Comparison of ENCODE assay signal across 1 cellular context in the genomic region with DNA sequence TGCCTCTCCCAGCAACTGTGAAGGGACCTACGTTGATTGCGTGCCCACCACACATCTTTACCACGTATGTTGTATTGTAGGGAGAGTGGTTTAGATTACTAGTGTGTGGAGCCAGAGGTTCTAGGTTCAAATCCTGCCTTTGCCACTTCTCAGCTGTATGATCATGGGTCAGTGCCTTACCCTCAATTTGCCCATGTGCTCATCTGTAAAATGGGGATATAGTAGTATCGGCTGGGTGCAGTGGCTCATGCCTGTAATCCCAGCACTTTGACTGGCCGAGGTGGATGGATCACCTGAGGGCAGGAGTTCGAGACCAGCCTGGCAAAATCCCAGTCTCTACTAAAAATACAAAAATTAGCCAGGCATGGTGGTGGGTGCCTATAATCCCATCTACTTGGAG.
TF ChIP-seq lines count a peak whose summit lies in the region.

No MANE protein-coding gene starts in this region.

TF ChIP-seq in K562, 482 proteins besides CTCF, POLR2A, EP300 and RAD21:
- TF ChIP-seq, protein P1, sequence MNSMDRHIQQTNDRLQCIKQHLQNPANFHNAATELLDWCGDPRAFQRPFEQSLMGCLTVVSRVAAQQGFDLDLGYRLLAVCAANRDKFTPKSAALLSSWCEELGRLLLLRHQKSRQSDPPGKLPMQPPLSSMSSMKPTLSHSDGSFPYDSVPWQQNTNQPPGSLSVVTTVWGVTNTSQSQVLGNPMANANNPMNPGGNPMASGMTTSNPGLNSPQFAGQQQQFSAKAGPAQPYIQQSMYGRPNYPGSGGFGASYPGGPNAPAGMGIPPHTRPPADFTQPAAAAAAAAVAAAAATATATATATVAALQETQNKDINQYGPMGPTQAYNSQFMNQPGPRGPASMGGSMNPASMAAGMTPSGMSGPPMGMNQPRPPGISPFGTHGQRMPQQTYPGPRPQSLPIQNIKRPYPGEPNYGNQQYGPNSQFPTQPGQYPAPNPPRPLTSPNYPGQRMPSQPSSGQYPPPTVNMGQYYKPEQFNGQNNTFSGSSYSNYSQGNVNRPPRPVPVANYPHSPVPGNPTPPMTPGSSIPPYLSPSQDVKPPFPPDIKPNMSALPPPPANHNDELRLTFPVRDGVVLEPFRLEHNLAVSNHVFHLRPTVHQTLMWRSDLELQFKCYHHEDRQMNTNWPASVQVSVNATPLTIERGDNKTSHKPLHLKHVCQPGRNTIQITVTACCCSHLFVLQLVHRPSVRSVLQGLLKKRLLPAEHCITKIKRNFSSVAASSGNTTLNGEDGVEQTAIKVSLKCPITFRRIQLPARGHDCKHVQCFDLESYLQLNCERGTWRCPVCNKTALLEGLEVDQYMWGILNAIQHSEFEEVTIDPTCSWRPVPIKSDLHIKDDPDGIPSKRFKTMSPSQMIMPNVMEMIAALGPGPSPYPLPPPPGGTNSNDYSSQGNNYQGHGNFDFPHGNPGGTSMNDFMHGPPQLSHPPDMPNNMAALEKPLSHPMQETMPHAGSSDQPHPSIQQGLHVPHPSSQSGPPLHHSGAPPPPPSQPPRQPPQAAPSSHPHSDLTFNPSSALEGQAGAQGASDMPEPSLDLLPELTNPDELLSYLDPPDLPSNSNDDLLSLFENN (IDR thresholded peaks at IDR 0.05; ENCODE audit: low read depth in 2 of 2, low read length in 2 of 2) = no peak
- TF ChIP-seq BCOR (IDR thresholded peaks at IDR 0.05) (peak; percentile 62), SMARCC2 (IDR thresholded peaks at IDR 0.05; ENCODE audit: low read depth) (no peak), ADNP (tag; IDR thresholded peaks at IDR 0.05) (peak; percentile 41; the same call in 1 of the 2 replicates), RBM25 (IDR thresholded peaks at IDR 0.05; ENCODE audit: low read depth, low read length, severe bottlenecking) (peak; percentile 64)
